ENCODE assay signal across 8 cellular contexts in the genomic region with DNA sequence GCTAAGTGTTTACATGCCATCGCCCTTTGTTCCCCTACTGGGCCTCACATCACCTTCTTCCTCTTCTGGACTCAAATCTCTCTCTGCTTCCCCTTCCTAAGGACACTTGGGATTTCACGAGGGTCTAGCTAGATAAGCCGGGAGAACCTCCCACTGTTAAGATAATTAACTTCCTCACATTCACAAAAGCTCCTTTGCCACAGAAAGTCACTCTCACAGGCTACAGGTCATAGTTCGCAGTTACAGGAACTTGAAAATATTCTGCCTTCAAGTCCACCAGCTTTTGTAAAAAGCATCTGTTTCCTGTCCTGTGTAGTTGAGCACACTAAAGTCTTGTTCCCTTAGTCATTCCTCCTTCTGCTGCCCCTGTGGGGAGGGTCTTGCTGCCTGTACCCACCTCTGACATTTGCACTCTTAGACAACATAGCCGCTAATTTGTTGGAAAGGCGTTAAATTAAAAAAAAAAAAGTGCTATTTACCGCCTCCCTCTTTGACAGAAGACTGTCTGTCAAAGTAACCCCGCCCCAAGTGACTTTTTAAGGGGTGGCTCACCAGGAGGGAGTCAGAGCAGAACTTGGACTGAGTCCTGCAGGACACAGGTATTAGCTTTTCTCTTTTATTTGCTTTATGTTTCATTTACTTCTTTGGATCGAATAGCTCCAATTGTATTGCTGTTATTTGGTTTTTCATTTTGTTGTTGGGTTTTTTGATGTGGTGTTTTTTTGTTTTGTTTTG. TPM values are rescaled to one million over a fixed set of nuclear protein-coding genes. Genes with fewer than 3 reads are reported as not detected.
DNase-seq lines count a peak whose midpoint lies in the region; ATAC-seq, FAIRE-seq and TF ChIP-seq lines count a peak whose summit lies in the region.

No MANE protein-coding gene starts in this region.

- peak; percentile 51 for ATAC-seq in HG03520 (IDR thresholded peaks at IDR 0.05; ENCODE audit: unreplicated experiment)
- ATAC-seq in foreskin keratinocyte = no peak

- FAIRE-seq in RCC 7860 (lab: Jason Lieb, UNC) = no peak

- H3K4me1 ChIP-seq in foreskin keratinocyte = no peaks in the 10 kb centered on the region

- POLR2A ChIA-PET in activated CD4-positive, alpha-beta T cell treated with anti-CD3 and anti-CD28 coated beads, Interleukin-2, amount 10 ng/mL, durations not matched to agents 7 days and 5 days (lab: Charles Lee) = interaction anchor here (0.6 to 0.7 kb wide), 2 partner anchors 14 to 100 kb away, joined by 3 read pairs; no protein-coding TSS in a partner anchor

- H3K27me3 ChIP-seq in foreskin keratinocyte = peaks cover 36% of the 10 kb centered on the region

- H3K36me3 Mint-ChIP-seq in activated CD4-positive, alpha-beta T cell treated with anti-CD3 and anti-CD28 coated beads, Interleukin-2, amount 10 ng/mL, durations not matched to agents 7 days and 5 days (ENCODE audit: low read depth) = peaks cover 46% of the 10 kb centered on the region

- in situ Hi-C loops in GM13976 (cut with MboI; ENCODE audit: low sequenced_read_pairs, unreplicated experiment) = no loop called here

- H3K4me1 Mint-ChIP-seq in activated CD4-positive, alpha-beta T cell treated with anti-CD3 and anti-CD28 coated beads, Interleukin-2, amount 10 ng/mL, durations not matched to agents 7 days and 5 days = peaks cover 67% of the 10 kb centered on the region

- H3K9me3 Mint-ChIP-seq in activated CD4-positive, alpha-beta T cell treated with anti-CD3 and anti-CD28 coated beads, Interleukin-2, amount 10 ng/mL, durations not matched to agents 7 days and 5 days = peaks cover 5% of the 10 kb centered on the region

- peak overlapping the region; percentile 91 for H3K4me3 Mint-ChIP-seq in activated CD4-positive, alpha-beta T cell treated with anti-CD3 and anti-CD28 coated beads, Interleukin-2, amount 10 ng/mL, durations not matched to agents 7 days and 5 days

- DNase-seq in GM13976 (ENCODE audit: low spot score) = peak; percentile 58
- DNase-seq in activated CD4-positive, alpha-beta T cell treated with anti-CD3 and anti-CD28 coated beads, Interleukin-2, amount 10 ng/mL, durations not matched to agents 7 days and 5 days = peak; percentile 92
- DNase-seq in germinal center (ENCODE audit: low spot score) = peak; percentile 60
- peak; percentile 54 to 67 for DNase-seq in stimulated activated CD4-positive, alpha-beta T cell treated with anti-CD3 and anti-CD28 coated beads, Interleukin-4, amount 100 ng/mL, for 4 hours
- no peak for DNase-seq in RCC 7860 (ENCODE audit: low spot score)
- DNase-seq in hepatic stellate cell (ENCODE audit: low spot score) = no peak
- no peak for DNase-seq in foreskin keratinocyte

- peak overlapping the region; percentile 96 for H3K27ac Mint-ChIP-seq in activated CD4-positive, alpha-beta T cell treated with anti-CD3 and anti-CD28 coated beads, Interleukin-2, amount 10 ng/mL, durations not matched to agents 7 days and 5 days

- no peak overlapping the region for H3K27ac ChIP-seq in foreskin keratinocyte

- H3K27me3 Mint-ChIP-seq in activated CD4-positive, alpha-beta T cell treated with anti-CD3 and anti-CD28 coated beads, Interleukin-2, amount 10 ng/mL, durations not matched to agents 7 days and 5 days = no peaks in the 10 kb centered on the region

- CTCF ChIA-PET in activated CD4-positive, alpha-beta T cell treated with anti-CD3 and anti-CD28 coated beads, Interleukin-2, amount 10 ng/mL, durations not matched to agents 7 days and 5 days (lab: Charles Lee) = interaction anchor here (0.9 to 2.5 kb wide), 8 partner anchors 10 to 110 kb away, joined by 3 to 11 read pairs (median 4); a partner anchor contains a TSS

- TF ChIP-seq CTCF in GM13976 (IDR thresholded peaks at IDR 0.05; ENCODE audit: borderline replicate concordance, control extremely low read depth, extremely low read depth, insufficient read depth, missing control alignments) (no peak), foreskin keratinocyte (conservative IDR thresholded peaks at IDR 0.05) (no peak)

RNA-seq across cellular contexts. Expression of a gene that starts 26.8 kb away (rescaled TPM):
- 10 to 100 TPM; 72.0 to 78.3 TPM for total RNA-seq in activated CD4-positive, alpha-beta T cell treated with anti-CD3 and anti-CD28 coated beads, Interleukin-2, amount 10 ng/mL, durations not matched to agents 7 days and 5 days
- not detected in 2 replicates for total RNA-seq in foreskin keratinocyte
- not detected in 2 replicates for polyA plus RNA-seq in foreskin keratinocyte

Comparison
In these comparisons a context has a peak if more than half of its experiments do, and no peak if none do; other contexts are left out.
1. DNase-seq: peak in GM13976 (single experiment), activated CD4-positive, alpha-beta T cell treated with anti-CD3 and anti-CD28 coated beads, Interleukin-2, amount 10 ng/mL, durations not matched to agents 7 days and 5 days (single experiment), germinal center (single experiment) and stimulated activated CD4-positive, alpha-beta T cell treated with anti-CD3 and anti-CD28 coated beads, Interleukin-4, amount 100 ng/mL, for 4 hours (2 of 2); none in RCC 7860 (single experiment), hepatic stellate cell (single experiment) and foreskin keratinocyte (0 of 2).
2. RNA of a gene that starts 26.8 kb away (total RNA-seq): 72.0 to 78.3 TPM in activated CD4-positive, alpha-beta T cell treated with anti-CD3 and anti-CD28 coated beads, Interleukin-2, amount 10 ng/mL, durations not matched to agents 7 days and 5 days; not detected in foreskin keratinocyte; every median in the first group is over 10 times any median in the second.